Comparison of ENCODE assay signal across 12 cellular contexts in the genomic region with DNA sequence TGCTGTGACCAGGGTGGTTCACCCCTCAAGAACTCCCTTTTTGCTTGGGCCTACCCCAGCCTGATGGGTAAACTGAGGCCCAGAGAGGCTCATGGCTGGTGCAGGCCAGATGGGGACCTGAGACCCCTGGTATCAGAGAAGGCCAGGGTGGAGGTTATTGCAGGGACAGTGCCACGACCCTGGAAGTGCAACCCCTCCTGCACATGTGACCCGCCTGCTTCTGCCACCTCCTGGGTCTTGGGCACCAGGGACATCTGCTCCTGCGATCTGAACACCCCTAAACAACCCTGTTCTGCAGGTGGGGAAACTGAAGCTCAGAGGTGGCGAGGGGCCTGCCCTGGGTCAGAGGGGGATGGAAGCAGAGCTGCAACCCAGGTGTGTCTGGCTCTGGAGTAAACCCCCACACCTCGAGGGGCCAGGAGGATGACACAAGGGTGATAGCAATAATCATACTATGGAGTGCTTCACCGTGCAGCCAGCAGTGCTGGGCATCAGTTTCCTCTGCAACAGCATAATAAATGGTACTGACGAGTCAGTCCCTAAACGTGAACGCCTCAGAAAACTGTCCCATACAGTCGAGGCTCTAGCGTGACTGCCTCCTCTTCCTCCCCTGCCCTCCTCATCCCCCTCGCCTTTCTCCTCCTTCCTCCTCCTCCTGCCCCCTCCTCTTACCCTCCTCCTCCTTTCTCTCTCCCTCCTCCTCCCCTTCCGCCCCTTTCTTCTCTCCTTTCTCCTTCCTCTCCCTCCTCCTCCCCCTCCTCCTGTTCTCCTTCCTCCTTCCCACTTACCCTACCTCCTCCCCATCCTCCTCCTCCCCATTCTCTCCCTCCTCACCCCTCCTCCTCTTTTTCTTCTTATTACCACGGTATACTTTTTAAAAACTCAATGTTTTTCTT. TPM values are rescaled to one million over a fixed set of nuclear protein-coding genes. Genes with fewer than 3 reads are reported as not detected.
A peak's percentile ranks its signal among the peaks of the same experiment; 100 is the strongest.
DNase-seq lines count a peak whose midpoint lies in the region; ATAC-seq and TF ChIP-seq lines count a peak whose summit lies in the region.
"Had no signal": no experiment of that assay in that cellular context is flagged by ENCODE, and none has a peak within 500 bp of the region (broad histone marks: within the 10 kb centered on the region; RNA-seq: fewer than 3 reads in every experiment).

No MANE protein-coding gene starts in this region.

- TF ChIP-seq CTCF in omental fat pad (IDR thresholded peaks at IDR 0.05) = no peak

- no peaks in the 10 kb centered on the region for H3K9me3 Mint-ChIP-seq in activated T-cell treated with anti-CD3 and anti-CD28 coated beads, Interleukin-2, amount 50 U/mL, for 24 hours
- no peaks in the 10 kb centered on the region for H3K9me3 Mint-ChIP-seq in IgD-negative memory B cell
- no peaks in the 10 kb centered on the region for H3K9me3 Mint-ChIP-seq in activated T-helper 2 cell treated with anti-CD3 and anti-CD28 coated beads, Interferon-gamma antibody, Interleukin-2, Interleukin-4, amounts not matched to agents 10 μg/mL and 5 μg/mL and 100 μg/mL, durations not matched to agents 14 hours and 24 hours and 36 hours
- H3K9me3 Mint-ChIP-seq: CD4-positive, alpha-beta memory T cell had no signal

- intact Hi-C loops in activated T-helper 2 cell treated with anti-CD3 and anti-CD28 coated beads, Interferon-gamma antibody, Interleukin-2, Interleukin-4, amounts not matched to agents 10 μg/mL and 5 μg/mL and 100 μg/mL, durations not matched to agents 14 hours and 24 hours and 36 hours (cut with micrococcal nuclease) = loop anchor here (1.0 kb wide), 2 partner anchors 21 to 110 kb away; partner anchors contain the start of gene GMIP

- peak overlapping the region; percentile 6 for H3K27ac ChIP-seq in caudate nucleus (ENCODE audit: low read depth, low read length)
- H3K27ac ChIP-seq: A549 had no signal

- peaks cover 31% of the 10 kb centered on the region for H3K36me3 Mint-ChIP-seq in activated T-cell treated with anti-CD3 and anti-CD28 coated beads, Interleukin-2, amount 50 U/mL, for 24 hours (ENCODE audit: low read depth)
- peaks cover 2% of the 10 kb centered on the region for H3K36me3 Mint-ChIP-seq in IgD-negative memory B cell
- H3K36me3 Mint-ChIP-seq in activated T-helper 2 cell treated with anti-CD3 and anti-CD28 coated beads, Interferon-gamma antibody, Interleukin-2, Interleukin-4, amounts not matched to agents 10 μg/mL and 5 μg/mL and 100 μg/mL, durations not matched to agents 14 hours and 24 hours and 36 hours (ENCODE audit: low read depth) = peaks cover 11% of the 10 kb centered on the region

- H3K27ac Mint-ChIP-seq in activated T-cell treated with anti-CD3 and anti-CD28 coated beads, Interleukin-2, amount 50 U/mL, for 24 hours = no peak overlapping the region
- peak overlapping the region in 2 of 3 donors; percentile 9 to 83 for H3K27ac Mint-ChIP-seq in IgD-negative memory B cell
- H3K27ac Mint-ChIP-seq in activated T-helper 2 cell treated with anti-CD3 and anti-CD28 coated beads, Interferon-gamma antibody, Interleukin-2, Interleukin-4, amounts not matched to agents 10 μg/mL and 5 μg/mL and 100 μg/mL, durations not matched to agents 14 hours and 24 hours and 36 hours = no peak overlapping the region

- no peak overlapping the region for H3K4me3 Mint-ChIP-seq in activated T-cell treated with anti-CD3 and anti-CD28 coated beads, Interleukin-2, amount 50 U/mL, for 24 hours
- no peak overlapping the region for H3K4me3 Mint-ChIP-seq in IgD-negative memory B cell
- H3K4me3 Mint-ChIP-seq in activated T-helper 2 cell treated with anti-CD3 and anti-CD28 coated beads, Interferon-gamma antibody, Interleukin-2, Interleukin-4, amounts not matched to agents 10 μg/mL and 5 μg/mL and 100 μg/mL, durations not matched to agents 14 hours and 24 hours and 36 hours (ENCODE audit: low read depth) = no peak overlapping the region

- peak; percentile 33 for DNase-seq in activated T-cell treated with anti-CD3 and anti-CD28 coated beads, Interleukin-2, amount 50 U/mL, for 1 hour
- DNase-seq in activated T-cell treated with anti-CD3 and anti-CD28 coated beads, Interleukin-2, amount 50 U/mL, for 24 hours = no peak
- no peak for DNase-seq in caudate nucleus (lab: John Stamatoyannopoulos, UW)
- no peak for DNase-seq in omental fat pad (ENCODE audit: low spot score)
- no peak for DNase-seq in cerebellar cortex (ENCODE audit: low spot score)
- DNase-seq in activated T-helper 2 cell treated with anti-CD3 and anti-CD28 coated beads, Interferon-gamma antibody, Interleukin-2, Interleukin-4, amounts not matched to agents 10 μg/mL and 5 μg/mL and 100 μg/mL, durations not matched to agents 14 hours and 24 hours and 36 hours (ENCODE audit: low spot score) = no peak
- DNase-seq: SIG-M5 had no signal

- H3K4me1 Mint-ChIP-seq in activated T-cell treated with anti-CD3 and anti-CD28 coated beads, Interleukin-2, amount 50 U/mL, for 24 hours (ENCODE audit: low read depth) = peaks cover 11% of the 10 kb centered on the region
- H3K4me1 Mint-ChIP-seq in IgD-negative memory B cell = peaks cover 6 to 9% (median 8%) of the 10 kb centered on the region in 3 donors
- H3K4me1 Mint-ChIP-seq in activated T-helper 2 cell treated with anti-CD3 and anti-CD28 coated beads, Interferon-gamma antibody, Interleukin-2, Interleukin-4, amounts not matched to agents 10 μg/mL and 5 μg/mL and 100 μg/mL, durations not matched to agents 14 hours and 24 hours and 36 hours (ENCODE audit: low read depth) = peaks cover 6% of the 10 kb centered on the region

- ATAC-seq in omental fat pad (ENCODE audit: low FRiP score) (peak; percentile 3), HG03520 (IDR thresholded peaks at IDR 0.05; ENCODE audit: unreplicated experiment) (no peak)

- H3K27me3 Mint-ChIP-seq in activated T-cell treated with anti-CD3 and anti-CD28 coated beads, Interleukin-2, amount 50 U/mL, for 24 hours = no peaks in the 10 kb centered on the region
- no peaks in the 10 kb centered on the region for H3K27me3 Mint-ChIP-seq in IgD-negative memory B cell
- H3K27me3 Mint-ChIP-seq in activated T-helper 2 cell treated with anti-CD3 and anti-CD28 coated beads, Interferon-gamma antibody, Interleukin-2, Interleukin-4, amounts not matched to agents 10 μg/mL and 5 μg/mL and 100 μg/mL, durations not matched to agents 14 hours and 24 hours and 36 hours (ENCODE audit: low read depth) = peaks cover 11% of the 10 kb centered on the region
- H3K27me3 Mint-ChIP-seq: CD4-positive, alpha-beta memory T cell had no signal

RNA-seq across cellular contexts. Expression of gene YJEFN3, which starts 4.3 kb away (rescaled TPM):
- not detected for polyA plus RNA-seq in IgD-negative memory B cell
- total RNA-seq in omental fat pad = 1 to 10 TPM in 1 of 4 donors, under 1 TPM in 3; 0.75 to 1.1 (median 0.90) TPM
- 9.0 and 9.7 TPM in 2 replicates for total RNA-seq in activated T-helper 2 cell treated with anti-CD3 and anti-CD28 coated beads, Interferon-gamma antibody, Interleukin-2, Interleukin-4, amounts not matched to agents 10 μg/mL and 5 μg/mL and 100 μg/mL, durations not matched to agents 14 hours and 24 hours and 36 hours

RNA-seq across cellular contexts. Expression of gene CILP2, which starts 5.0 kb away (rescaled TPM):
- polyA plus RNA-seq in IgD-negative memory B cell = not detected
- 1 to 10 TPM in 1 of 4 donors, under 1 TPM in 3; 0.28 to 2.2 (median 0.38) TPM for total RNA-seq in omental fat pad
- 0.14 and 0.21 TPM in 2 replicates for total RNA-seq in activated T-helper 2 cell treated with anti-CD3 and anti-CD28 coated beads, Interferon-gamma antibody, Interleukin-2, Interleukin-4, amounts not matched to agents 10 μg/mL and 5 μg/mL and 100 μg/mL, durations not matched to agents 14 hours and 24 hours and 36 hours
- total RNA-seq: HT-29 had no signal
- polyA plus RNA-seq: CD4-positive, alpha-beta memory T cell had no signal

RNA-seq across cellular contexts. Expression of gene NDUFA13, which starts 17.0 kb away (rescaled TPM):
- 324 TPM for polyA plus RNA-seq in IgD-negative memory B cell
- total RNA-seq in omental fat pad = 10 to 100 TPM; 57.4 to 97.2 (median 63.9) TPM
- 381 and 393 TPM in 2 replicates for total RNA-seq in activated T-helper 2 cell treated with anti-CD3 and anti-CD28 coated beads, Interferon-gamma antibody, Interleukin-2, Interleukin-4, amounts not matched to agents 10 μg/mL and 5 μg/mL and 100 μg/mL, durations not matched to agents 14 hours and 24 hours and 36 hours

RNA-seq across cellular contexts. Expression of gene TSSK6, which starts 17.7 kb away (rescaled TPM):
- 4.6 TPM for polyA plus RNA-seq in IgD-negative memory B cell
- 1 to 10 TPM in 2 of 4 donors, under 1 TPM in 1, not detected in 1; 0.75 to 3.6 (median 1.3) TPM for total RNA-seq in omental fat pad
- total RNA-seq in activated T-helper 2 cell treated with anti-CD3 and anti-CD28 coated beads, Interferon-gamma antibody, Interleukin-2, Interleukin-4, amounts not matched to agents 10 μg/mL and 5 μg/mL and 100 μg/mL, durations not matched to agents 14 hours and 24 hours and 36 hours = 2.6 and 2.9 TPM in 2 replicates

Comparison
In these comparisons a context has a peak if more than half of its experiments do, and no peak if none do; other contexts are left out.
1. H3K27ac Mint-ChIP-seq: peak in IgD-negative memory B cell (2 of 3); none in activated T-cell treated with anti-CD3 and anti-CD28 coated beads, Interleukin-2, amount 50 U/mL, for 24 hours (single experiment) and activated T-helper 2 cell treated with anti-CD3 and anti-CD28 coated beads, Interferon-gamma antibody, Interleukin-2, Interleukin-4, amounts not matched to agents 10 μg/mL and 5 μg/mL and 100 μg/mL, durations not matched to agents 14 hours and 24 hours and 36 hours (single experiment).